In genomic region chr7:51240868-51241267, GRCh38 we compare ENCODE assay signal across 24 cellular contexts.
DNase-seq lines count a peak whose midpoint lies in the region; ATAC-seq and TF ChIP-seq lines count a peak whose summit lies in the region.
"Had no signal": no experiment of that assay in that cellular context is flagged by ENCODE, and none has a peak within 500 bp of the region (broad histone marks: within the 10 kb centered on the region; RNA-seq: fewer than 3 reads in every experiment).

No MANE protein-coding gene starts in this region.

- H3K27me3 ChIP-seq in endodermal cell (ENCODE audit: control insufficient read depth, insufficient read depth, low read length, poor library complexity, severe bottlenecking): no peaks in the 10 kb centered on the region

- no peaks in the 10 kb centered on the region for H3K4me1 ChIP-seq in endodermal cell (ENCODE audit: control insufficient read depth, insufficient read depth, low read length)

- CTCF ChIA-PET in activated CD4-positive, alpha-beta T cell treated with anti-CD3 and anti-CD28 coated beads, Interleukin-2, amount 10 ng/mL, durations not matched to agents 7 days and 5 days (lab: Charles Lee): interaction anchor here (1.7 kb wide), 1 partner anchor 11 kb away, joined by 4 read pairs; no protein-coding TSS in a partner anchor

- no peak overlapping the region for H3K4me3 ChIP-seq in endodermal cell (ENCODE audit: low read length)

- H3K9ac ChIP-seq in endodermal cell (ENCODE audit: extremely low read depth, low read length, poor library complexity, severe bottlenecking): no peak overlapping the region

- H3K9me3 Mint-ChIP-seq in activated CD4-positive, alpha-beta T cell treated with anti-CD3 and anti-CD28 coated beads, Interleukin-2, amount 10 ng/mL, durations not matched to agents 7 days and 5 days: no peaks in the 10 kb centered on the region
- no peaks in the 10 kb centered on the region for H3K9me3 Mint-ChIP-seq in endodermal cell
- H3K9me3 Mint-ChIP-seq in osteocyte (ENCODE audit: unreplicated experiment): no peaks in the 10 kb centered on the region
- H3K9me3 Mint-ChIP-seq: CD8-positive, alpha-beta T cell; T-cell had no signal

- no peaks in the 10 kb centered on the region for H3K27me3 Mint-ChIP-seq in activated CD4-positive, alpha-beta T cell treated with anti-CD3 and anti-CD28 coated beads, Interleukin-2, amount 10 ng/mL, durations not matched to agents 7 days and 5 days
- H3K27me3 Mint-ChIP-seq in endodermal cell (ENCODE audit: insufficient read depth) (no peaks in the 10 kb centered on the region), osteocyte (ENCODE audit: unreplicated experiment) (peaks cover 2% of the 10 kb centered on the region)
- H3K27me3 Mint-ChIP-seq: B cell had no signal

- H3K9me3 ChIP-seq in endodermal cell (ENCODE audit: control insufficient read depth, low read length): no peaks in the 10 kb centered on the region
- H3K9me3 ChIP-seq: Caco-2 had no signal

- peak overlapping the region; percentile 36 for H3K27ac Mint-ChIP-seq in activated CD4-positive, alpha-beta T cell treated with anti-CD3 and anti-CD28 coated beads, Interleukin-2, amount 10 ng/mL, durations not matched to agents 7 days and 5 days
- no peak overlapping the region for H3K27ac Mint-ChIP-seq in endodermal cell
- no peak overlapping the region for H3K27ac Mint-ChIP-seq in osteocyte (ENCODE audit: unreplicated experiment)
- H3K27ac Mint-ChIP-seq: B cell; CD8-positive, alpha-beta T cell; T-cell had no signal

- POLR2A ChIA-PET in activated CD4-positive, alpha-beta T cell treated with anti-CD3 and anti-CD28 coated beads, Interleukin-2, amount 10 ng/mL, durations not matched to agents 7 days and 5 days (lab: Charles Lee): no interaction called here

- WGBS in endodermal cell (ENCODE audit: insufficient coverage in 1 of 2, insufficient read length in 1 of 2), 2 experiments: 84 to 97% methylated on average over 4 of the region's 4 CpGs

- TF ChIP-seq CTCF in endodermal cell (conservative IDR thresholded peaks at IDR 0.05) (no peak), osteocyte (IDR thresholded peaks at IDR 0.05) (no peak)

- no peaks in the 10 kb centered on the region for H3K36me3 ChIP-seq in endodermal cell (ENCODE audit: control insufficient read depth, insufficient read depth, low read length)

- no peaks in the 10 kb centered on the region for H3K4me1 Mint-ChIP-seq in activated CD4-positive, alpha-beta T cell treated with anti-CD3 and anti-CD28 coated beads, Interleukin-2, amount 10 ng/mL, durations not matched to agents 7 days and 5 days
- peaks cover 9% of the 10 kb centered on the region for H3K4me1 Mint-ChIP-seq in endodermal cell
- H3K4me1 Mint-ChIP-seq in osteocyte (ENCODE audit: unreplicated experiment): no peaks in the 10 kb centered on the region
- H3K4me1 Mint-ChIP-seq: B cell, T-cell had no signal

- no peak overlapping the region for H3K4me3 Mint-ChIP-seq in activated CD4-positive, alpha-beta T cell treated with anti-CD3 and anti-CD28 coated beads, Interleukin-2, amount 10 ng/mL, durations not matched to agents 7 days and 5 days
- H3K4me3 Mint-ChIP-seq in endodermal cell (no peak overlapping the region), osteocyte (ENCODE audit: unreplicated experiment) (no peak overlapping the region)
- H3K4me3 Mint-ChIP-seq: B cell; CD8-positive, alpha-beta T cell; T-cell had no signal

- no peak overlapping the region for H3K27ac ChIP-seq in endodermal cell (ENCODE audit: low read depth, low read length)
- H3K27ac ChIP-seq: C4-2B, HL-60, RWPE1 had no signal

- DNase-seq in activated CD4-positive, alpha-beta T cell treated with anti-CD3 and anti-CD28 coated beads, Interleukin-2, amount 10 ng/mL, durations not matched to agents 7 days and 5 days: no peak
- DNase-seq in activated CD4-positive, alpha-beta T cell treated with anti-CD3 and anti-CD28 coated beads for 4 hours: no peak
- DNase-seq in NCI-H524 treated with DMSO at 0.1 percent for 48 hours (lab: John Stamatoyannopoulos, UW) (peak; percentile 4), endodermal cell (peak; percentile 17), osteocyte (ENCODE audit: extremely low spot score, unreplicated experiment) (peak; percentile 54), A172 (ENCODE audit: low spot score) (no peak)
- DNase-seq: Caco-2; CD8-positive, alpha-beta T cell; NCI-H1048; NCI-H1436; NCI-H187; NCI-H2081 treated with DMSO at 0.1 percent for 48 hours; NCI-H2171; NCI-H226; NCI-H510A; SHP77; T-cell had no signal

- no peak for ATAC-seq in GM19452 (IDR thresholded peaks at IDR 0.05; ENCODE audit: unreplicated experiment)
- ATAC-seq: CD8-positive, alpha-beta T cell; HCT116; Panc1; T-cell had no signal

- no peaks in the 10 kb centered on the region for H3K36me3 Mint-ChIP-seq in activated CD4-positive, alpha-beta T cell treated with anti-CD3 and anti-CD28 coated beads, Interleukin-2, amount 10 ng/mL, durations not matched to agents 7 days and 5 days (ENCODE audit: low read depth)
- H3K36me3 Mint-ChIP-seq in endodermal cell (ENCODE audit: low read depth): no peaks in the 10 kb centered on the region
- H3K36me3 Mint-ChIP-seq in osteocyte (ENCODE audit: unreplicated experiment): no peaks in the 10 kb centered on the region
- H3K36me3 Mint-ChIP-seq: CD8-positive, alpha-beta T cell; T-cell had no signal

Comparison
In these comparisons a context has a peak if more than half of its experiments do, and no peak if none do; other contexts are left out.
1. DNase-seq: peak in NCI-H524 treated with DMSO at 0.1 percent for 48 hours (single experiment), endodermal cell (single experiment) and osteocyte (single experiment); none in activated CD4-positive, alpha-beta T cell treated with anti-CD3 and anti-CD28 coated beads, Interleukin-2, amount 10 ng/mL, durations not matched to agents 7 days and 5 days (single experiment), activated CD4-positive, alpha-beta T cell treated with anti-CD3 and anti-CD28 coated beads for 4 hours (0 of 2) and A172 (single experiment).